In genomic region chr15:50765202-50765967, GRCh38 we compare ENCODE assay signal across 1 cellular context.
A peak's percentile ranks its signal among the peaks of the same experiment; 100 is the strongest.
TF ChIP-seq lines count a peak whose summit lies in the region.

SPPL2A (minus strand) TSS chr15:50765706; CDS start chr15:50765533, 173 bp downstream.

TF ChIP-seq in HepG2, 621 proteins besides CTCF, POLR2A, EP300 and RAD21 (continued from another document and continues in another):
- TF ChIP-seq ZSCAN20 (CRISPR knock-in tag; IDR thresholded peaks at IDR 0.05; ENCODE audit: borderline replicate concordance) (0 out of 2 replicates have a peak, but pooled peaks have one; percentile 45), KMT2A (CRISPR knock-in tag; IDR thresholded peaks at IDR 0.05) (peak; percentile 57; the same call in 1 of the 2 replicates), TAF1 (CRISPR knock-in tag; IDR thresholded peaks at IDR 0.05) (peak; percentile 78), GPBP1L1 (CRISPR knock-in tag; IDR thresholded peaks at IDR 0.05) (no peak), PATZ1 (CRISPR knock-in tag; IDR thresholded peaks at IDR 0.05) (peak; percentile 86), ZNF615 (CRISPR knock-in tag; IDR thresholded peaks at IDR 0.05; ENCODE audit: borderline replicate concordance) (0 out of 2 replicates have a peak, but pooled peaks have one; percentile 26), ZFP91 (CRISPR knock-in tag; IDR thresholded peaks at IDR 0.05; ENCODE audit: borderline replicate concordance) (peak; percentile 55; the same call in 1 of the 2 replicates), GABPB1 (CRISPR knock-in tag; IDR thresholded peaks at IDR 0.05) (peak; percentile 94), ZNF124 (CRISPR knock-in tag; IDR thresholded peaks at IDR 0.05) (no peak), RBAK (CRISPR knock-in tag; IDR thresholded peaks at IDR 0.05) (no peak), KLF6 (CRISPR knock-in tag; IDR thresholded peaks at IDR 0.05) (peak; percentile 50; the same call in 1 of the 2 replicates), HDAC1 (CRISPR knock-in tag; IDR thresholded peaks at IDR 0.05) (peak; percentile 78), RARA (CRISPR knock-in tag; IDR thresholded peaks at IDR 0.05) (peak; percentile 68), ARID5B (CRISPR knock-in tag; IDR thresholded peaks at IDR 0.05) (peak; percentile 51), HOXA7 (CRISPR knock-in tag; IDR thresholded peaks at IDR 0.05) (no peak), NR0B2 (CRISPR knock-in tag; IDR thresholded peaks at IDR 0.05) (0 out of 2 replicates have a peak, but pooled peaks have one; percentile 38), BRD4 (CRISPR knock-in tag; IDR thresholded peaks at IDR 0.05) (peak; percentile 48; the same call in 1 of the 2 replicates), MXD4 (CRISPR knock-in tag; IDR thresholded peaks at IDR 0.05) (peak; percentile 79), GMEB1 (CRISPR knock-in tag; IDR thresholded peaks at IDR 0.05; ENCODE audit: borderline replicate concordance) (peak; percentile 45; the same call in 1 of the 2 replicates), RNF219 (CRISPR knock-in tag; IDR thresholded peaks at IDR 0.05) (no peak), ZKSCAN5 (CRISPR knock-in tag; IDR thresholded peaks at IDR 0.05) (0 out of 2 replicates have a peak, but pooled peaks have one; percentile 59), ZMYM2 (CRISPR knock-in tag; IDR thresholded peaks at IDR 0.05) (no peak), ZHX1 (CRISPR knock-in tag; IDR thresholded peaks at IDR 0.05; ENCODE audit: low read depth) (0 out of 2 replicates have a peak, but pooled peaks have one; percentile 54), CSRNP2 (CRISPR knock-in tag; conservative IDR thresholded peaks at IDR 0.05; ENCODE audit: low read depth) (no peak), ZNF512 (CRISPR knock-in tag; IDR thresholded peaks at IDR 0.05) (no peak), HNRNPL (IDR thresholded peaks at IDR 0.05; ENCODE audit: low read depth, low read length) (0 out of 2 replicates have a peak, but pooled peaks have one; percentile 36), ZNF282 (IDR thresholded peaks at IDR 0.05; ENCODE audit: partially characterized antibody) (no peak), POGK (CRISPR knock-in tag; conservative IDR thresholded peaks at IDR 0.05) (peak; percentile 77; the same call in 1 of the 2 replicates), ZEB1 (IDR thresholded peaks at IDR 0.05; ENCODE audit: insufficient replicate concordance, low read depth) (no peak), ZNF878 (CRISPR knock-in tag; IDR thresholded peaks at IDR 0.05) (0 out of 2 replicates have a peak, but pooled peaks have one; percentile 8)
